Comparison of ENCODE assay signal across 8 cellular contexts in the genomic region with DNA sequence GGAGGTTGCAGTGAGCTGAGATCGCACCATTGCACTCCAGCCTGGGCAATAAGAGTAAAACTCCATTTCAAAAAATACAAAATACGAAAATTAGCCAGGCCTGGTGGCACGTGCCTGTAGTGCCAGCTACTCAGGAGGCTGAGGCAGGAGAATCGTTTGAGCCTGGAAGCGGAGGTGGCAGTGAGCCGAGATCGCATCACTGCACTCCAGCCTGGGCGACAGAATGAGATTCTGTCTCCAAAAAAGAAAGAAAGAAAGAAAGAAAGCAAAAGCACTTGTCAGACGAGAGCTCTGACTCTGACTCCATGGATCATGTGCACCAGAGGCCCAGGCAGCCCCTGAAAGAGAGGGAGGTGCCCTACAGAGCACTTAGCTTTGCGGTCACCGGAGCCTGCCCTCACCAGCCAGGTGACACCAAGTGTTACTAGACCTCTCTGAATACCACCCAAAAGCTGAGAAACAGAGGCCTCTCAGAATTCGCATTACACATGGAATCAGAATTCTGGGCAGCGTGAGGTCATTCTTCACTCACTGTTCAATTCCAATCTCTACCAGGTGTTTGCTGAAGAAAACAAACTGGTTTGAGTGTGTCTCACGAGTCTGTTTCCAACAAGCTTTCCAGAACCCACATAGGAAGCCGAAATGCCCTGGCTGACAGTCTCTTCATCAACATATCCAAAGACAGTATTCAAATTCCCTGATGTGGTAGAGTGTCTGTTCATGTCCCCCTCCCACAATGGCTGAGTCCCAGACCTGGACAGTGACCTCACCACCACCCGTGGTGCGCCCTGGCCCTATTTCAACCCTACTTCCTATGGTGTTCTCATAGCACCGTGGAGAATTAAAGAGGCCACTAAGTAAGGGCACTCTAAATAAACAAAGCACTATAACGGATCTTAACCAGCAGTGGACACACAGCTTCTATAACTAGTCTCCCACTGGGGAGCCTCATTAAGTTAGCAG. TPM values are rescaled to one million over a fixed set of nuclear protein-coding genes. Genes with fewer than 3 reads are reported as not detected.
DNase-seq lines count a peak whose midpoint lies in the region; ATAC-seq, FAIRE-seq and TF ChIP-seq lines count a peak whose summit lies in the region.

No MANE protein-coding gene starts in this region.

- peaks cover 31% of the 10 kb centered on the region for H3K4me1 Mint-ChIP-seq in activated CD4-positive, alpha-beta T cell treated with anti-CD3 and anti-CD28 coated beads for 36 hours

- no peak overlapping the region for H2BK5ac ChIP-seq in trophoblast cell (ENCODE audit: low read depth, low read length, poor library complexity)

- H3K14ac ChIP-seq in trophoblast cell (ENCODE audit: low read length), result no peak overlapping the region

- H3K9ac ChIP-seq in SU-DHL-6 (ENCODE audit: low read length) (peak overlapping the region; percentile 92), trophoblast cell (ENCODE audit: low read length) (no peak overlapping the region)

- no peak overlapping the region for H3K27ac ChIP-seq in SU-DHL-6 (ENCODE audit: low read depth, low read length)
- H3K27ac ChIP-seq in trophoblast cell (ENCODE audit: low read depth, low read length), result no peak overlapping the region

- H3K4me3 ChIP-seq in SU-DHL-6 (ENCODE audit: insufficient read depth, low read length, poor library complexity, severe bottlenecking) (peak overlapping the region; percentile 96), trophoblast cell (ENCODE audit: low read depth, low read length) (no peak overlapping the region)

- ATAC-seq in activated CD4-positive, alpha-beta T cell treated with anti-CD3 and anti-CD28 coated beads for 36 hours, result no peak
- ATAC-seq in HG03460 (IDR thresholded peaks at IDR 0.05; ENCODE audit: unreplicated experiment), result no peak

- H4K20me1 ChIP-seq in SU-DHL-6 (ENCODE audit: low read depth, low read length), result no peaks in the 10 kb centered on the region

- H3K36me3 ChIP-seq in SU-DHL-6 (ENCODE audit: low read length) (no peaks in the 10 kb centered on the region), trophoblast cell (ENCODE audit: control insufficient read depth in 1 of 2, insufficient read depth in 2 of 2, low read length in 2 of 2) (peaks cover 20 to 23% of the 10 kb centered on the region in 2 experiments)

- H2BK12ac ChIP-seq in trophoblast cell (ENCODE audit: low read length), result no peak overlapping the region

- peak overlapping the region; percentile 99 for H3K4ac ChIP-seq in trophoblast cell (ENCODE audit: low read depth, low read length)

- H3K36me3 Mint-ChIP-seq in activated CD4-positive, alpha-beta T cell treated with anti-CD3 and anti-CD28 coated beads for 36 hours (ENCODE audit: low read depth), result peaks cover 3% of the 10 kb centered on the region

- TF ChIP-seq CTCF in SU-DHL-6 (IDR thresholded peaks at IDR 0.05; ENCODE audit: insufficient read depth, low read length, poor library complexity, severe bottlenecking) (no peak), GM13976 (IDR thresholded peaks at IDR 0.05; ENCODE audit: borderline replicate concordance, control extremely low read depth, extremely low read depth, insufficient read depth, missing control alignments) (no peak), D721Med (IDR thresholded peaks at IDR 0.05; ENCODE audit: insufficient read depth, missing control alignments) (no peak)

- H2AK5ac ChIP-seq in trophoblast cell (ENCODE audit: low read length), result no peak overlapping the region

- no CpG with 5 or more reads among the region's 19 CpGs for WGBS in trophoblast cell (ENCODE audit: extremely low coverage, insufficient coverage, insufficient read length)

- H4K8ac ChIP-seq in trophoblast cell (ENCODE audit: low read depth, low read length), result no peak overlapping the region

- no peak overlapping the region for H4K91ac ChIP-seq in trophoblast cell (ENCODE audit: low read depth, low read length)

- peak; percentile 48 for DNase-seq in activated CD4-positive, alpha-beta T cell treated with anti-CD3 and anti-CD28 coated beads for 36 hours
- DNase-seq in activated CD4-positive, alpha-beta T cell treated with anti-CD3 and anti-CD28 coated beads for 1 hour, result no peak
- DNase-seq in fibroblast of peridontal ligament (ENCODE audit: extremely low read depth) (peak; percentile 19), trophoblast cell (peak; percentile 73 to 91), GM13976 (ENCODE audit: low spot score) (no peak), D721Med (ENCODE audit: insufficient read length, low spot score) (no peak)

- no peaks in the 10 kb centered on the region for H3K9me3 Mint-ChIP-seq in activated CD4-positive, alpha-beta T cell treated with anti-CD3 and anti-CD28 coated beads for 36 hours (ENCODE audit: low read depth)

- H3K4me2 ChIP-seq in SU-DHL-6 (ENCODE audit: low read depth, low read length, poor library complexity, severe bottlenecking) (peak overlapping the region; percentile 86), trophoblast cell (ENCODE audit: low read length) (peak overlapping the region; percentile 63)

- no peak for FAIRE-seq in D721Med (lab: Jason Lieb, UNC)

- H3K4me1 ChIP-seq in trophoblast cell (ENCODE audit: control insufficient read depth in 1 of 2, insufficient read depth in 2 of 2, low read length in 2 of 2), result peaks cover 0 to 14% of the 10 kb centered on the region in 2 experiments

- peak overlapping the region; percentile 81 for H3K4me3 Mint-ChIP-seq in activated CD4-positive, alpha-beta T cell treated with anti-CD3 and anti-CD28 coated beads for 36 hours

- H3K9me3 ChIP-seq in SU-DHL-6 (ENCODE audit: insufficient read depth, low read length), result no peaks in the 10 kb centered on the region
- no peaks in the 10 kb centered on the region for H3K9me3 ChIP-seq in trophoblast cell (ENCODE audit: insufficient read depth, low read depth, low read length)

- H3K27ac Mint-ChIP-seq in activated CD4-positive, alpha-beta T cell treated with anti-CD3 and anti-CD28 coated beads for 36 hours, result peak overlapping the region; percentile 21

- H3K79me2 ChIP-seq in SU-DHL-6 (ENCODE audit: insufficient read depth, low read length), result peaks cover 18% of the 10 kb centered on the region
- peaks cover 24% of the 10 kb centered on the region for H3K79me2 ChIP-seq in trophoblast cell (ENCODE audit: control insufficient read depth, insufficient read depth, low read length, poor library complexity)

- H3K27me3 ChIP-seq in SU-DHL-6 (ENCODE audit: low read length), result no peaks in the 10 kb centered on the region
- no peaks in the 10 kb centered on the region for H3K27me3 ChIP-seq in trophoblast cell (ENCODE audit: insufficient read depth, low read length)

- intact Hi-C loops in activated CD4-positive, alpha-beta T cell treated with anti-CD3 and anti-CD28 coated beads for 36 hours (cut with DNase I, micrococcal nuclease), result loop anchor here (2.0 to 10.0 kb wide), 5 partner anchors 45 to 233 kb away; a partner anchor contains a TSS

- H3K9me2 ChIP-seq in SU-DHL-6 (replicated peaks; ENCODE audit: insufficient read depth, low read length), result no peaks in the 10 kb centered on the region

- H2AFZ ChIP-seq in SU-DHL-6 (ENCODE audit: low read depth, low read length, severe bottlenecking), result no peak overlapping the region
- H2AFZ ChIP-seq in trophoblast cell (ENCODE audit: insufficient read depth, low read length, poor library complexity), result no peak overlapping the region

- H3K79me1 ChIP-seq in trophoblast cell (ENCODE audit: low read length), result peaks cover 9% of the 10 kb centered on the region

- H3F3A ChIP-seq in SU-DHL-6 (ENCODE audit: insufficient read depth), result peaks cover 19% of the 10 kb centered on the region

- in situ Hi-C loops in GM13976 (cut with MboI; ENCODE audit: low sequenced_read_pairs, unreplicated experiment), result no loop called here

- H3K18ac ChIP-seq in trophoblast cell (ENCODE audit: low read length), result no peak overlapping the region

- H3K23ac ChIP-seq in trophoblast cell (ENCODE audit: low read length), result no peak overlapping the region

- POLR2A ChIA-PET in activated CD4-positive, alpha-beta T cell treated with anti-CD3 and anti-CD28 coated beads for 36 hours (lab: Charles Lee), result interaction anchor here (0.6 kb wide), 1 partner anchor 185 kb away, joined by 8 read pairs; no protein-coding TSS in a partner anchor

- CTCF ChIA-PET in activated CD4-positive, alpha-beta T cell treated with anti-CD3 and anti-CD28 coated beads for 36 hours (lab: Charles Lee), result interaction anchor here (0.7 to 1.9 kb wide), 6 partner anchors 18 to 409 kb away, joined by 3 to 10 read pairs (median 4); no protein-coding TSS in a partner anchor

- no peak overlapping the region for H2BK120ac ChIP-seq in trophoblast cell (ENCODE audit: insufficient read depth, low read length, poor library complexity)

- no peak overlapping the region for H4K12ac ChIP-seq in trophoblast cell (ENCODE audit: low read depth, low read length)

- no peaks in the 10 kb centered on the region for H3K27me3 Mint-ChIP-seq in activated CD4-positive, alpha-beta T cell treated with anti-CD3 and anti-CD28 coated beads for 36 hours

RNA-seq across cellular contexts. Expression of a gene that starts 1.5 kb away (rescaled TPM):
- 10 to 100 TPM; 12.3 to 18.8 TPM for total RNA-seq in activated CD4-positive, alpha-beta T cell treated with anti-CD3 and anti-CD28 coated beads for 36 hours
- polyA plus RNA-seq in trophoblast cell (2013), result 19.4 and 21.6 TPM in 2 replicates

RNA-seq across cellular contexts. Expression of a gene that starts 29.4 kb away (rescaled TPM):
- total RNA-seq in activated CD4-positive, alpha-beta T cell treated with anti-CD3 and anti-CD28 coated beads for 36 hours, result 1 to 10 TPM; 8.3 to 9.9 TPM
- 0.10 and 0.11 TPM in 2 replicates for polyA plus RNA-seq in trophoblast cell (2013)

RNA-seq across cellular contexts. Expression of a gene that starts 45.6 kb away (rescaled TPM):
- 10 to 100 TPM; 79.6 to 83.1 TPM for total RNA-seq in activated CD4-positive, alpha-beta T cell treated with anti-CD3 and anti-CD28 coated beads for 36 hours
- polyA plus RNA-seq in trophoblast cell (2013), result 103 and 107 TPM in 2 replicates

Comparison
In these comparisons a context has a peak if more than half of its experiments do, and no peak if none do; other contexts are left out.
1. DNase-seq: peak in activated CD4-positive, alpha-beta T cell treated with anti-CD3 and anti-CD28 coated beads for 36 hours (single experiment), fibroblast of peridontal ligament (single experiment) and trophoblast cell (2 of 2); none in activated CD4-positive, alpha-beta T cell treated with anti-CD3 and anti-CD28 coated beads for 1 hour (single experiment), GM13976 (single experiment) and D721Med (single experiment).